Comparison of ENCODE assay signal across 12 cellular contexts in genomic region chr13:99926014-99926731, GRCh38. TPM values are rescaled to one million over a fixed set of nuclear protein-coding genes. Genes with fewer than 3 reads are reported as not detected.
DNase-seq lines count a peak whose midpoint lies in the region; ATAC-seq, FAIRE-seq and TF ChIP-seq lines count a peak whose summit lies in the region.
"Had no signal": no experiment of that assay in that cellular context is flagged by ENCODE, and none has a peak within 500 bp of the region (broad histone marks: within the 10 kb centered on the region; RNA-seq: fewer than 3 reads in every experiment).

No MANE protein-coding gene starts in this region.

- no peak for FAIRE-seq in astrocyte (lab: Jason Lieb, UNC)
- FAIRE-seq: HTR-8/SVneo had no signal

- no TSS peak for BruUV-seq in OCI-LY7 (replicated peaks; lab: Mats Ljungman, UMichigan)

- no peaks in the 10 kb centered on the region for H3K9me2 ChIP-seq in OCI-LY7 (ENCODE audit: insufficient read depth, low read length)

- no peak overlapping the region for H2AFZ ChIP-seq in astrocyte (ENCODE audit: low read depth, low read length)
- H2AFZ ChIP-seq in OCI-LY7 (ENCODE audit: low read length): no peak overlapping the region

- TF ChIP-seq CTCF in astrocyte (IDR thresholded peaks at IDR 0.05; ENCODE audit: insufficient read depth, low read depth, low read length): no peak
- no peak for TF ChIP-seq CTCF in OCI-LY7 (conservative IDR thresholded peaks at IDR 0.05; ENCODE audit: low read length)
- no peak for TF ChIP-seq CTCF in heart left ventricle (IDR thresholded peaks at IDR 0.05)

- POLR2A ChIA-PET in OCI-LY7 (lab: Charles Lee): interaction anchor here (0.6 kb wide), 1 partner anchor 242 kb away, joined by 3 read pairs; no protein-coding TSS in a partner anchor

- H4K20me1 ChIP-seq in astrocyte (ENCODE audit: insufficient read depth, low read length): no peaks in the 10 kb centered on the region
- H4K20me1 ChIP-seq in OCI-LY7 (ENCODE audit: insufficient read depth, low read length): no peaks in the 10 kb centered on the region

- H3K79me2 ChIP-seq in astrocyte (ENCODE audit: insufficient read depth, low read length): no peaks in the 10 kb centered on the region
- H3K79me2 ChIP-seq in OCI-LY7 (ENCODE audit: insufficient read depth, low read depth, low read length): no peaks in the 10 kb centered on the region

- no peak for TF ChIP-seq POLR2A in heart left ventricle (IDR thresholded peaks at IDR 0.05)

- H3K4me2 ChIP-seq in astrocyte (ENCODE audit: low read length): peak overlapping the region; percentile 39
- no peak overlapping the region for H3K4me2 ChIP-seq in OCI-LY7 (ENCODE audit: low read length)

- H3K27ac Mint-ChIP-seq in astrocyte (ENCODE audit: unreplicated experiment): no peak overlapping the region
- H3K27ac Mint-ChIP-seq: activated naive CD4-positive, alpha-beta T cell treated with anti-CD3 and anti-CD28 coated beads, Interleukin-2, amount 50 U/mL, for 24 hours had no signal

- ATAC-seq in heart left ventricle (no peak), GM18502 (IDR thresholded peaks at IDR 0.05; ENCODE audit: poor library complexity, unreplicated experiment) (no peak)

- H3K36me3 Mint-ChIP-seq in astrocyte (ENCODE audit: low read depth, unreplicated experiment): no peaks in the 10 kb centered on the region
- H3K36me3 Mint-ChIP-seq: activated naive CD4-positive, alpha-beta T cell treated with anti-CD3 and anti-CD28 coated beads, Interleukin-2, amount 50 U/mL, for 24 hours had no signal

- WGBS in heart left ventricle, 4 donors: 55 to 69% (median 62%) methylated on average over 28 to 29 of the region's 29 CpGs

- peaks cover 13% of the 10 kb centered on the region for H3K27me3 Mint-ChIP-seq in astrocyte (ENCODE audit: low read depth, unreplicated experiment)

- no peaks in the 10 kb centered on the region for H3K4me1 Mint-ChIP-seq in astrocyte (ENCODE audit: low read depth, unreplicated experiment)
- H3K4me1 Mint-ChIP-seq: activated naive CD4-positive, alpha-beta T cell treated with anti-CD3 and anti-CD28 coated beads, Interleukin-2, amount 50 U/mL, for 24 hours had no signal

- H3K4me1 ChIP-seq in astrocyte (ENCODE audit: insufficient read depth, low read length) (no peaks in the 10 kb centered on the region), OCI-LY7 (ENCODE audit: insufficient read depth, low read length, poor library complexity, severe bottlenecking) (no peaks in the 10 kb centered on the region), heart left ventricle (no peaks in the 10 kb centered on the region)

- H3K27ac ChIP-seq in astrocyte (ENCODE audit: low read depth, low read length): no peak overlapping the region
- no peak overlapping the region for H3K27ac ChIP-seq in OCI-LY7 (ENCODE audit: low read depth, low read length, poor library complexity, severe bottlenecking)
- H3K27ac ChIP-seq in heart left ventricle: no peak overlapping the region
- H3K27ac ChIP-seq: skin epidermis had no signal

- H3K36me3 ChIP-seq in astrocyte (ENCODE audit: insufficient read depth, low read length) (no peaks in the 10 kb centered on the region), OCI-LY7 (ENCODE audit: insufficient read depth, low read length) (no peaks in the 10 kb centered on the region), heart left ventricle (no peaks in the 10 kb centered on the region)

- CTCF ChIA-PET in OCI-LY7 (lab: Charles Lee; ENCODE audit: unreplicated experiment): no interaction called here

- no peaks in the 10 kb centered on the region for H3K9me3 Mint-ChIP-seq in astrocyte (ENCODE audit: unreplicated experiment)
- H3K9me3 Mint-ChIP-seq: activated naive CD4-positive, alpha-beta T cell treated with anti-CD3 and anti-CD28 coated beads, Interleukin-2, amount 50 U/mL, for 24 hours had no signal

- DNase-seq in AG20443 (ENCODE audit: low spot score) (peak; percentile 76), NCI-H1417 treated with DMSO at 0.1 percent for 48 hours (lab: John Stamatoyannopoulos, UW) (peak; percentile 87), astrocyte (ENCODE audit: low read depth) (peak; percentile 12), myocyte (ENCODE audit: low read depth) (peak; percentile 53), OCI-LY7 (ENCODE audit: low spot score) (no peak), heart left ventricle (no peak), NCI-H1694 treated with DMSO at 0.1 percent for 48 hours (lab: John Stamatoyannopoulos, UW) (no peak)

- no peak overlapping the region for H3K4me3 ChIP-seq in astrocyte (ENCODE audit: insufficient read depth, low read depth, low read length)
- H3K4me3 ChIP-seq in OCI-LY7 (ENCODE audit: low read depth, low read length, poor library complexity, severe bottlenecking): no peak overlapping the region
- no peak overlapping the region for H3K4me3 ChIP-seq in heart left ventricle

- intact Hi-C loops in OCI-LY7 (cut with micrococcal nuclease; ENCODE audit: unreplicated experiment) (no loop called here), heart left ventricle (cut with DNase I) (no loop called here)

- H3K27me3 ChIP-seq in astrocyte (ENCODE audit: insufficient read depth, low read length): no peaks in the 10 kb centered on the region
- peaks cover 0 to 72% (median 7%) of the 10 kb centered on the region in 9 donors for H3K27me3 ChIP-seq in heart left ventricle

- H3K9ac ChIP-seq in astrocyte (ENCODE audit: low read length): no peak overlapping the region

- H3K9me3 ChIP-seq in astrocyte (ENCODE audit: insufficient read depth, low read depth, low read length) (no peaks in the 10 kb centered on the region), OCI-LY7 (ENCODE audit: low read length) (no peaks in the 10 kb centered on the region), heart left ventricle (no peaks in the 10 kb centered on the region)

- no peak overlapping the region for H3K4me3 Mint-ChIP-seq in astrocyte (ENCODE audit: unreplicated experiment)
- H3K4me3 Mint-ChIP-seq: activated naive CD4-positive, alpha-beta T cell treated with anti-CD3 and anti-CD28 coated beads, Interleukin-2, amount 50 U/mL, for 24 hours had no signal

RNA-seq across cellular contexts. Expression of gene ZIC5, which starts 45.4 kb away (rescaled TPM):
- 0.17 and 0.27 TPM in 2 replicates for total RNA-seq in astrocyte
- not detected in 2 replicates for total RNA-seq in myocyte
- polyA plus RNA-seq in myocyte (2012): not detected
- total RNA-seq in OCI-LY7 (2014; rRNA removed; shearing (Covaris generic)): not detected in 2 replicates
- not detected in 2 replicates for total RNA-seq in OCI-LY7 (2022)
- not detected for total RNA-seq in heart left ventricle
- polyA plus RNA-seq in heart left ventricle: not detected
- total RNA-seq: T-helper 1 cell treated with Interleukin-12 subunit alpha and Interleukin-12 subunit beta and Interleukin-4 antibody, amounts not matched to agents 30 ng/mL and 1 ng/mL, for 36 hours had no signal

RNA-seq across cellular contexts. Expression of gene ZIC2, which starts 55.4 kb away (rescaled TPM):
- 0.60 and 1.8 TPM in 2 replicates for total RNA-seq in astrocyte
- not detected in 2 replicates for total RNA-seq in myocyte
- not detected for polyA plus RNA-seq in myocyte (2012)
- total RNA-seq in OCI-LY7 (2014; rRNA removed; shearing (Covaris generic)): not detected in 2 replicates
- total RNA-seq in OCI-LY7 (2022): not detected in 2 replicates
- total RNA-seq in heart left ventricle: not detected
- polyA plus RNA-seq in heart left ventricle: not detected

Comparison
In these comparisons a context has a peak if more than half of its experiments do, and no peak if none do; other contexts are left out.
1. DNase-seq: peak in AG20443 (single experiment), NCI-H1417 treated with DMSO at 0.1 percent for 48 hours (single experiment), astrocyte (single experiment) and myocyte (single experiment); none in OCI-LY7 (single experiment), heart left ventricle (0 of 5) and NCI-H1694 treated with DMSO at 0.1 percent for 48 hours (single experiment).